In the genomic region with DNA sequence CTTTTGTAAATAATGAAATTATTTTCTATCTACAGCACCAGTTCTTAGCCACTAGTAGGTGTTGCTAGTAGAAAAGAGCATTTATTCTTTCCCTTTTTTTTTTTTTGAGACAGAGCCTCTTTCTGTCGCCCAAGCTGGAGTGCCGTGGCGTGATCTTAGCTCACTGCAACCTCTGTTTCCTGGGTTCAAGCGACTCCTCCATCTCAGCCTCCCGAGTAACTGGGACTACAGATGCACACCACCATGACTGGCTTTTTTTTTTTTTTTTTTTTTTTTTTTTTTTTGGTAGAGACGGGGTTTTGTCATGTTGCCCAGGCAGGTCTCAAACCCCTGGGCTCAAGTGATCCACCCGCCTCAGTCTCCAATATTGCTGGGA, we compare ENCODE assay signal across 17 cellular contexts. TPM values are rescaled to one million over a fixed set of nuclear protein-coding genes. Genes with fewer than 3 reads are reported as not detected.
A peak's percentile ranks its signal among the peaks of the same experiment; 100 is the strongest.
DNase-seq lines count a peak whose midpoint lies in the region; ATAC-seq, FAIRE-seq and TF ChIP-seq lines count a peak whose summit lies in the region.
"Had no signal": no experiment of that assay in that cellular context is flagged by ENCODE, and none has a peak within 500 bp of the region (broad histone marks: within the 10 kb centered on the region; RNA-seq: fewer than 3 reads in every experiment).

No MANE protein-coding gene starts in this region.

- no peak for ATAC-seq in left ventricle myocardium superior
- no peak for ATAC-seq in K562
- no peak for ATAC-seq in HG03521 (IDR thresholded peaks at IDR 0.05; ENCODE audit: unreplicated experiment)
- ATAC-seq: HCT116 had no signal

- POLR2A ChIA-PET in K562 (lab: Yijun Ruan, JAX): interaction anchor here (0.6 to 1.1 kb wide), 4 partner anchors 8 to 211 kb away, joined by 3 to 6 read pairs (median 4); a partner anchor contains a TSS

- H3K4me1 Mint-ChIP-seq in neural crest cell: peaks cover 5% of the 10 kb centered on the region

- H3K27me3 ChIP-seq in right atrium auricular region: no peaks in the 10 kb centered on the region
- no peaks in the 10 kb centered on the region for H3K27me3 ChIP-seq in K562 (ENCODE audit: control insufficient read depth in 2 of 2, insufficient read depth in 2 of 2, low read length in 2 of 2)
- H3K27me3 ChIP-seq in skeletal muscle tissue (ENCODE audit: control insufficient read depth in 3 of 3, insufficient read depth in 3 of 3, low read length in 3 of 3): no peaks in the 10 kb centered on the region

- H3K4me1 ChIP-seq in right atrium auricular region: peaks cover 0 to 19% of the 10 kb centered on the region in 2 donors
- H3K4me1 ChIP-seq in K562 (replicated peaks in 1 of 2; ENCODE audit: control insufficient read depth in 2 of 2, insufficient read depth in 2 of 2, low read length in 2 of 2): peaks cover 16 to 35% of the 10 kb centered on the region in 2 experiments
- peaks cover 4 to 14% (median 4%) of the 10 kb centered on the region in 3 donors for H3K4me1 ChIP-seq in skeletal muscle tissue (ENCODE audit: control insufficient read depth in 3 of 3, insufficient read depth in 3 of 3, low read length in 3 of 3)

- no peaks in the 10 kb centered on the region for H3K27me3 Mint-ChIP-seq in neural crest cell (ENCODE audit: low read depth)
- H3K27me3 Mint-ChIP-seq: B cell; CD8-positive, alpha-beta memory T cell had no signal

- H4K20me1 ChIP-seq in K562 (replicated peaks; ENCODE audit: control insufficient read depth, insufficient read depth, low read length): peaks cover 10% of the 10 kb centered on the region

- no peak overlapping the region for H3K4me3 Mint-ChIP-seq in neural crest cell
- H3K4me3 Mint-ChIP-seq: B cell; CD8-positive, alpha-beta memory T cell had no signal

- H3K9me1 ChIP-seq in K562 (ENCODE audit: control insufficient read depth, insufficient read depth, low read length): no peaks in the 10 kb centered on the region

- no peak for TF ChIP-seq RAD21 in K562 (CRISPR knock-in tag; conservative IDR thresholded peaks at IDR 0.05 in 1 of 2, IDR thresholded peaks at IDR 0.05 in 1 of 2)

- peak overlapping the region; percentile 12 for H3K27ac Mint-ChIP-seq in neural crest cell (ENCODE audit: unreplicated experiment)
- H3K27ac Mint-ChIP-seq: B cell had no signal

- TF ChIP-seq CTCF in right atrium auricular region (IDR thresholded peaks at IDR 0.05) (no peak), K562 (IDR thresholded peaks at IDR 0.05 in 2 of 3, conservative IDR thresholded peaks at IDR 0.05 in 1 of 3; ENCODE audit: insufficient read depth in 2 of 3, low read depth in 1 of 3, low read length in 3 of 3) (no peak), neural crest cell (conservative IDR thresholded peaks at IDR 0.05) (no peak)

- no peak overlapping the region for H3K9ac ChIP-seq in K562 (ENCODE audit: insufficient read depth in 1 of 2, low read depth in 2 of 2, low read length in 2 of 2)
- peak overlapping the region in 2 of 3 donors; percentile 1 to 10 for H3K9ac ChIP-seq in skeletal muscle tissue (ENCODE audit: low read depth in 1 of 3, low read length in 3 of 3)

- WGBS in K562 (ENCODE audit: insufficient coverage, low coverage, missing lambda C conversion rate): 88% methylated on average over 4 of the region's 7 CpGs

- TF ChIP-seq POLR2A in K562 (conservative IDR thresholded peaks at IDR 0.05): no peak

- H3K27ac ChIP-seq in right atrium auricular region (peak overlapping the region; percentile 23 to 42), K562 (ENCODE audit: extremely low read depth, low read depth, low read length) (peak overlapping the region; percentile 53; the same call in 1 of the 3 replicates), skeletal muscle tissue (ENCODE audit: low read depth, low read length) (peak overlapping the region; percentile 55)
- H3K27ac ChIP-seq: C4-2B had no signal

- H2AFZ ChIP-seq in K562 (ENCODE audit: low read depth, low read length): no peak overlapping the region

- no peaks in the 10 kb centered on the region for H3K9me3 Mint-ChIP-seq in neural crest cell
- H3K9me3 Mint-ChIP-seq: CD8-positive, alpha-beta memory T cell had no signal

- H3K9me3 ChIP-seq in right atrium auricular region (no peaks in the 10 kb centered on the region), K562 (replicated peaks; ENCODE audit: control insufficient read depth, insufficient read depth, low read depth, low read length) (0 out of 2 replicates have a peak, but pooled peaks cover 2% of the 10 kb centered on the region), skeletal muscle tissue (ENCODE audit: control insufficient read depth in 3 of 3, low read length in 3 of 3) (no peaks in the 10 kb centered on the region)

- no peak overlapping the region for H3K4me2 ChIP-seq in K562 (ENCODE audit: insufficient read depth, low read length)

- in situ Hi-C loops in K562 (cut with MboI): no loop called here

- intact Hi-C loops in left ventricle myocardium superior (cut with micrococcal nuclease): no loop called here
- intact Hi-C loops in K562 (cut with micrococcal nuclease): no loop called here

- H3K4me3 ChIP-seq in right atrium auricular region (no peak overlapping the region), K562 (no peak overlapping the region), skeletal muscle tissue (ENCODE audit: low read length in 3 of 3) (no peak overlapping the region)
- H3K4me3 ChIP-seq: GM12878 had no signal

- no TSS peak for BruUV-seq in K562 (replicated peaks; lab: Mats Ljungman, UMichigan)

- CTCF ChIA-PET in K562 (lab: Yijun Ruan, JAX; ENCODE audit: low intra/inter-chr PET ratio): no interaction called here

- H3K36me3 ChIP-seq in right atrium auricular region: no peaks in the 10 kb centered on the region
- peaks cover 70% of the 10 kb centered on the region for H3K36me3 ChIP-seq in K562 (ENCODE audit: control insufficient read depth, insufficient read depth, low read length)
- peaks cover 3 to 7% (median 5%) of the 10 kb centered on the region in 3 donors for H3K36me3 ChIP-seq in skeletal muscle tissue (ENCODE audit: control insufficient read depth in 3 of 3, insufficient read depth in 3 of 3, low read length in 3 of 3)

- no peak for FAIRE-seq in K562 (lab: Jason Lieb, UNC)
- FAIRE-seq: GM12878, GM18507, H54 had no signal

- no peaks in the 10 kb centered on the region for H3K36me3 Mint-ChIP-seq in neural crest cell (ENCODE audit: low read depth)

- TF ChIP-seq EP300 in K562 (IDR thresholded peaks at IDR 0.05; ENCODE audit: low read length): no peak

- peaks cover 99% of the 10 kb centered on the region for H3K79me2 ChIP-seq in K562 (ENCODE audit: control insufficient read depth, insufficient read depth, low read length)

- DNase-seq in right atrium auricular region (ENCODE audit: low spot score) (no peak), left ventricle myocardium superior (no peak), K562 (ENCODE audit: extremely low read depth in 1 of 4, low spot score in 3 of 4) (no peak), neural crest cell (ENCODE audit: low read depth, low spot score) (no peak), C1 segment of cervical spinal cord (lab: John Stamatoyannopoulos, UW) (no peak), DMS79 treated with DMSO at 0.1 percent for 48 hours (lab: John Stamatoyannopoulos, UW) (no peak)
- DNase-seq: ACHN; CD8-positive, alpha-beta memory T cell; KBM-7 had no signal

RNA-seq across cellular contexts. Expression of a gene that starts 6.7 kb away (rescaled TPM):
- total RNA-seq in right atrium auricular region (100 to 1,000 TPM in 1 of 2 donors, 10 to 100 TPM in 1; 99.8 to 106 TPM), left ventricle myocardium superior (171 TPM), K562 (2014; rRNA removed) (302 and 327 TPM in 2 replicates), K562 (2014; rRNA removed; fragmentation: Illumina TruSeq; extraction: Trizol) (235 and 246 TPM in 2 replicates), K562 (2015; rRNA removed; fragmentation: Illumina TruSeq; extraction: Trizol) (215 and 217 TPM in 2 replicates), K562 (2021) (231 and 238 TPM in 2 replicates), neural crest cell (65.5 and 67.4 TPM in 2 replicates), skeletal muscle tissue (63.7 TPM)
- 143 TPM in 2 replicates for total RNA-seq in K562 (2011; cell fraction: chromatin; rRNA removed; ENCODE audit: low replicate concordance)
- 190 and 200 TPM in 2 replicates for total RNA-seq in K562 (2011; cell fraction: nucleolus; rRNA removed)
- total RNA-seq in K562 (2011; cell fraction: nucleoplasm; rRNA removed): 178 and 226 TPM in 2 replicates
- polyA plus RNA-seq in K562 (2011; rRNA removed) (307 and 425 TPM in 2 replicates), K562 (2014; fragmentation: Illumina TruSeq; extraction: Trizol) (303 and 361 TPM in 2 replicates), K562 (2014; fragmentation: Nextera tagmentation; extraction: Ambion mirVana) (100 to 1,000 TPM; 536 to 541 TPM), K562 (2014; rRNA removed) (411 and 464 TPM in 2 replicates)
- 302 and 333 TPM in 2 replicates for polyA plus RNA-seq in K562 (2011; cell fraction: cytosol; rRNA removed)
- polyA plus RNA-seq in K562 (2011; cell fraction: nucleus; rRNA removed): 61.1 and 83.0 TPM in 2 replicates
- polyA plus RNA-seq in K562 (2012): 178 and 267 TPM in 2 replicates
- 317 and 349 TPM in 2 replicates for polyA minus RNA-seq in K562 (2011; rRNA and poly(A)+ RNA removed)
- 86.4 and 132 TPM in 2 replicates for polyA minus RNA-seq in K562 (2011; cell fraction: cytosol; rRNA and poly(A)+ RNA removed)
- 29.5 and 35.4 TPM in 2 replicates for polyA minus RNA-seq in K562 (2011; cell fraction: nucleus; rRNA and poly(A)+ RNA removed)

RNA-seq across cellular contexts. Expression of a gene that starts 9.9 kb away (rescaled TPM):
- total RNA-seq in right atrium auricular region (10 to 100 TPM; 10.8 to 13.3 TPM), left ventricle myocardium superior (30.1 TPM), K562 (2014; rRNA removed) (44.7 and 50.5 TPM in 2 replicates), K562 (2014; rRNA removed; fragmentation: Illumina TruSeq; extraction: Trizol) (112 and 127 TPM in 2 replicates), K562 (2015; rRNA removed; fragmentation: Illumina TruSeq; extraction: Trizol) (78.1 and 83.6 TPM in 2 replicates), K562 (2021) (101 and 103 TPM in 2 replicates), neural crest cell (67.2 and 73.3 TPM in 2 replicates), skeletal muscle tissue (17.2 TPM)
- total RNA-seq in K562 (2011; cell fraction: chromatin; rRNA removed; ENCODE audit: low replicate concordance): 105 and 121 TPM in 2 replicates
- total RNA-seq in K562 (2011; cell fraction: nucleolus; rRNA removed): 31.3 and 32.5 TPM in 2 replicates
- 51.2 and 83.9 TPM in 2 replicates for total RNA-seq in K562 (2011; cell fraction: nucleoplasm; rRNA removed)
- polyA plus RNA-seq in K562 (2011; rRNA removed) (112 and 136 TPM in 2 replicates), K562 (2014; fragmentation: Illumina TruSeq; extraction: Trizol) (59.5 and 67.4 TPM in 2 replicates), K562 (2014; fragmentation: Nextera tagmentation; extraction: Ambion mirVana) (10 to 100 TPM; 28.9 to 39.7 TPM), K562 (2014; rRNA removed) (53.1 and 53.4 TPM in 2 replicates)
- polyA plus RNA-seq in K562 (2011; cell fraction: cytosol; rRNA removed): 35.5 and 60.8 TPM in 2 replicates
- polyA plus RNA-seq in K562 (2011; cell fraction: nucleus; rRNA removed): 52.5 and 59.6 TPM in 2 replicates
- polyA plus RNA-seq in K562 (2012): 38.4 and 46.1 TPM in 2 replicates
- 293 and 318 TPM in 2 replicates for polyA minus RNA-seq in K562 (2011; rRNA and poly(A)+ RNA removed)
- polyA minus RNA-seq in K562 (2011; cell fraction: cytosol; rRNA and poly(A)+ RNA removed): 67.9 and 134 TPM in 2 replicates
- 19.9 and 34.4 TPM in 2 replicates for polyA minus RNA-seq in K562 (2011; cell fraction: nucleus; rRNA and poly(A)+ RNA removed)

RNA-seq across cellular contexts. Expression of a gene that starts 38.3 kb away (rescaled TPM):
- total RNA-seq in right atrium auricular region (10 to 100 TPM; 10.5 to 13.7 TPM), left ventricle myocardium superior (12.2 TPM), K562 (2014; rRNA removed) (14.0 and 22.5 TPM in 2 replicates), K562 (2014; rRNA removed; fragmentation: Illumina TruSeq; extraction: Trizol) (28.4 and 32.1 TPM in 2 replicates), K562 (2015; rRNA removed; fragmentation: Illumina TruSeq; extraction: Trizol) (26.5 and 26.6 TPM in 2 replicates), K562 (2021) (33.2 and 36.3 TPM in 2 replicates), neural crest cell (27.4 and 32.7 TPM in 2 replicates), skeletal muscle tissue (15.1 TPM)
- 46.5 and 118 TPM in 2 replicates for total RNA-seq in K562 (2011; cell fraction: chromatin; rRNA removed; ENCODE audit: low replicate concordance)
- total RNA-seq in K562 (2011; cell fraction: nucleolus; rRNA removed): 23.9 and 24.3 TPM in 2 replicates
- total RNA-seq in K562 (2011; cell fraction: nucleoplasm; rRNA removed): 35.3 and 42.9 TPM in 2 replicates
- polyA plus RNA-seq in K562 (2011; rRNA removed) (18.4 and 24.0 TPM in 2 replicates), K562 (2014; fragmentation: Illumina TruSeq; extraction: Trizol) (28.7 and 29.1 TPM in 2 replicates), K562 (2014; fragmentation: Nextera tagmentation; extraction: Ambion mirVana) (1 to 10 TPM; 5.0 to 5.6 TPM), K562 (2014; rRNA removed) (11.9 and 13.2 TPM in 2 replicates)
- 14.4 and 17.0 TPM in 2 replicates for polyA plus RNA-seq in K562 (2011; cell fraction: cytosol; rRNA removed)
- polyA plus RNA-seq in K562 (2011; cell fraction: nucleus; rRNA removed): 21.7 and 22.5 TPM in 2 replicates
- polyA plus RNA-seq in K562 (2012): 15.0 and 16.6 TPM in 2 replicates
- 60.3 and 69.3 TPM in 2 replicates for polyA minus RNA-seq in K562 (2011; rRNA and poly(A)+ RNA removed)
- polyA minus RNA-seq in K562 (2011; cell fraction: cytosol; rRNA and poly(A)+ RNA removed): 31.1 and 31.3 TPM in 2 replicates
- 22.2 and 41.8 TPM in 2 replicates for polyA minus RNA-seq in K562 (2011; cell fraction: nucleus; rRNA and poly(A)+ RNA removed)

Comparison
In these comparisons a context has a peak if more than half of its experiments do, and no peak if none do; other contexts are left out.
1. H3K9ac ChIP-seq: peak in skeletal muscle tissue (2 of 3); none in K562 (0 of 2).
2. Peak in every context shown above with its lines, with median percentiles within 50 percentile points of each other: H3K27ac ChIP-seq.